ENCODE assay signal across 10 cellular contexts in the genomic region with DNA sequence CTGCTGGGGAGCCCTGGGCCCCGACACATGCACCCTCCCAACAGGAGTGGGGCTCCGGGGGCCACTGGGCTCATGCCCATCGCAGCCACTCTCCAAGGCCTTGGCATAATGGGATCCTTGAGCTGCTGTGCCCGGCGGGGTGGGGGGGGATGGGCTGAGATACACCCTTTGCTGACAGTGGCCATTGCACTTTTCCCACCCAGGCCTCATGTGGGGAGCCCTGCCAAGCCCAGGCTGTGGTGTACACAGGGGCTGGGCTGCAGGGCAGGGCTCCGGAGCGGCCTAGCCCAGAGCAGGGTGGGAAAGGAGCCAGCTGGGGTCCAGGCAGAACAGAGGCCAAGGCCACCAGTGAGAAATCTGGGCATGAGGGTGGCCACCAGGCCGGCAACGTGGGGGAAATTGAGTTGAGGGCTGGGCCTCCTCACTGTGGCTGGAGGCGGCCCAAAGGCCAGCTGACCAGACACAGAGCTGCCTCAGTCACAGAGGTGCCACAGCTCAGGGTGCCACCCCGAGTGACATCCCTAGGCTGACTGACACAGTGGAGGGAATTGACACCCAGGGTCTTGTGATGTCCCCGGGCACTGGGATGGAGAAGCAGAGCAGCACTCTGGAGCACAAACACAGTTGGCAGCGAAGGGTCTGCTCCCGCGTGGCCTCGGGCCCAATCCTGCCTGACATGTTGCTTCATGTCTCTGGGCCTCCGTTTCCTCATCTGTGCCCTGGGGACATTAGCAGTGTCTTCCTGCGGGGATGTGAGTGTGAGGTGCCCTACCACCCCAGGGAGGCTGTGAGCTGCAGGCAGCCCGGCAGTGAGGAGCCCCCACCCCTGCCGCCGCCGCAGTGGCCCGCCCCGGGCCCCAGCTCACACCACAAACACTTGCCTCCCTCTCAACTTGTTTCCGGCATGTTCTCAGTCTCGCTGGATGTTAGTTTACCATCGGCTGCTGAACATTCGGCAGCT. TPM values are rescaled to one million over a fixed set of nuclear protein-coding genes. Genes with fewer than 3 reads are reported as not detected.
A peak's percentile ranks its signal among the peaks of the same experiment; 100 is the strongest.
DNase-seq lines count a peak whose midpoint lies in the region; ATAC-seq and TF ChIP-seq lines count a peak whose summit lies in the region.
"Had no signal": no experiment of that assay in that cellular context is flagged by ENCODE, and none has a peak within 500 bp of the region (broad histone marks: within the 10 kb centered on the region; RNA-seq: fewer than 3 reads in every experiment).

No MANE protein-coding gene starts in this region.

- H3K36me3 ChIP-seq in BLaER1 treated with 17β-estradiol and CSF1 and Interleukin-3, amounts not matched to agents 10 nM and 100 nM, result peaks cover 0 to 19% (median 0%) of the 10 kb centered on the region in 11 experiments; a peak in 9 of 22 replicates
- H3K36me3 ChIP-seq in HEK293 (ENCODE audit: control insufficient read depth in 2 of 2, insufficient read depth in 1 of 2, low read length in 2 of 2), result peaks cover 0 to 17% of the 10 kb centered on the region in 2 experiments; a peak in 1 of 3 replicates
- H3K36me3 ChIP-seq in hepatocyte (replicated peaks; ENCODE audit: insufficient read depth, low read depth), result no peaks in the 10 kb centered on the region
- no peaks in the 10 kb centered on the region for H3K36me3 ChIP-seq in smooth muscle cell (ENCODE audit: low read depth)
- H3K36me3 ChIP-seq: vagina had no signal

- H3K79me2 ChIP-seq in hepatocyte, result no peaks in the 10 kb centered on the region
- no peaks in the 10 kb centered on the region for H3K79me2 ChIP-seq in smooth muscle cell (ENCODE audit: low read depth)

- H3K4me1 ChIP-seq in BLaER1 treated with 17β-estradiol and CSF1 and Interleukin-3, amounts not matched to agents 10 nM and 100 nM, result peaks cover 66 to 100% (median 100%) of the 10 kb centered on the region in 10 experiments
- H3K4me1 ChIP-seq in HEK293 (ENCODE audit: control insufficient read depth, insufficient read depth, low read length), result peaks cover 10% of the 10 kb centered on the region; the same call in 1 of the 2 replicates
- peaks cover 21% of the 10 kb centered on the region for H3K4me1 ChIP-seq in hepatocyte (ENCODE audit: insufficient read depth)
- no peaks in the 10 kb centered on the region for H3K4me1 ChIP-seq in smooth muscle cell (ENCODE audit: low read depth)

- no peaks in the 10 kb centered on the region for H3K27me3 ChIP-seq in BLaER1 treated with 17β-estradiol and CSF1 and Interleukin-3, amounts not matched to agents 10 nM and 100 nM
- H3K27me3 ChIP-seq in hepatocyte (no peaks in the 10 kb centered on the region), smooth muscle cell (ENCODE audit: low read depth) (no peaks in the 10 kb centered on the region)
- H3K27me3 ChIP-seq: vagina had no signal

- peak overlapping the region; percentile 66 to 90 (median 84) for H3K27ac Mint-ChIP-seq in immature natural killer cell

- peak; percentile 37 to 59 for ATAC-seq in activated T-cell treated with anti-CD3 and anti-CD28 coated beads, Interleukin-2, amount 50 U/mL, for 4 hours

- POLR2A ChIA-PET in HEK293 (lab: Yijun Ruan, JAX), result interaction anchor here (1.0 to 1.3 kb wide), 3 partner anchors 26 to 82 kb away, joined by 3 to 5 read pairs (median 4); a partner anchor contains a TSS

- no peaks in the 10 kb centered on the region for H3K36me3 Mint-ChIP-seq in activated T-cell treated with anti-CD3 and anti-CD28 coated beads, Interleukin-2, amount 50 U/mL, for 4 hours (ENCODE audit: insufficient read depth)
- no peaks in the 10 kb centered on the region for H3K36me3 Mint-ChIP-seq in immature natural killer cell

- WGBS in hepatocyte (ENCODE audit: low lambda C conversion rate, missing lambda C conversion rate), result 85% methylated on average over 28 of the region's 28 CpGs
- 90% methylated on average over 28 of the region's 28 CpGs for WGBS in smooth muscle cell (ENCODE audit: low lambda C conversion rate)

- no peaks in the 10 kb centered on the region for H3K27me3 Mint-ChIP-seq in activated T-cell treated with anti-CD3 and anti-CD28 coated beads, Interleukin-2, amount 50 U/mL, for 4 hours (ENCODE audit: low read depth)
- peaks cover 0 to 2% (median 0%) of the 10 kb centered on the region in 3 donors for H3K27me3 Mint-ChIP-seq in immature natural killer cell (ENCODE audit: low read depth in 3 of 3)

- H3K4me3 Mint-ChIP-seq in activated T-cell treated with anti-CD3 and anti-CD28 coated beads, Interleukin-2, amount 50 U/mL, for 4 hours, result no peak overlapping the region
- H3K4me3 Mint-ChIP-seq in immature natural killer cell, result peak overlapping the region; percentile 24 to 63 (median 51)

- peaks cover 0 to 5% (median 0%) of the 10 kb centered on the region in 11 experiments; a peak in 1 of 22 replicates for H4K20me1 ChIP-seq in BLaER1 treated with 17β-estradiol and CSF1 and Interleukin-3, amounts not matched to agents 10 nM and 100 nM
- H4K20me1 ChIP-seq in hepatocyte (ENCODE audit: insufficient read depth, poor library complexity, severe bottlenecking) (no peaks in the 10 kb centered on the region), smooth muscle cell (ENCODE audit: low read depth) (no peaks in the 10 kb centered on the region)

- CTCF ChIA-PET in HEK293 (lab: Yijun Ruan, JAX), result interaction anchor here (0.6 to 5.5 kb wide), 33 partner anchors 8 to 1271 kb away, joined by 3 to 57 read pairs (median 5); no protein-coding TSS in a partner anchor

- H3K4me2 ChIP-seq in BLaER1 treated with 17β-estradiol and CSF1 and Interleukin-3, amounts not matched to agents 10 nM and 100 nM, result peak overlapping the region; percentile 85 to 100 (median 98)
- no peak overlapping the region for H3K4me2 ChIP-seq in hepatocyte
- no peak overlapping the region for H3K4me2 ChIP-seq in smooth muscle cell

- peak overlapping the region in 7 of 10 experiments; percentile 16 to 55 (median 51); a peak in 9 of 20 replicates for H3K4me3 ChIP-seq in BLaER1 treated with 17β-estradiol and CSF1 and Interleukin-3, amounts not matched to agents 10 nM and 100 nM
- H3K4me3 ChIP-seq in HEK293 (ENCODE audit: low read depth, low read length), result no peak overlapping the region
- H3K4me3 ChIP-seq in hepatocyte, result no peak overlapping the region
- no peak overlapping the region for H3K4me3 ChIP-seq in smooth muscle cell
- H3K4me3 ChIP-seq: vagina had no signal

- peaks cover 21% of the 10 kb centered on the region for H3K4me1 Mint-ChIP-seq in activated T-cell treated with anti-CD3 and anti-CD28 coated beads, Interleukin-2, amount 50 U/mL, for 4 hours (ENCODE audit: low read depth)
- H3K4me1 Mint-ChIP-seq in immature natural killer cell, result peaks cover 0 to 29% of the 10 kb centered on the region in 2 donors

- H3F3A ChIP-seq in smooth muscle cell (ENCODE audit: low read depth), result no peaks in the 10 kb centered on the region

- H2AFZ ChIP-seq in hepatocyte (no peak overlapping the region), smooth muscle cell (ENCODE audit: low read depth) (no peak overlapping the region)

- H3K9me3 ChIP-seq in BLaER1 treated with 17β-estradiol and CSF1 and Interleukin-3, amounts not matched to agents 10 nM and 100 nM (replicated peaks in 1 of 11), result no peaks in the 10 kb centered on the region
- H3K9me3 ChIP-seq in HEK293 (ENCODE audit: control insufficient read depth, insufficient read depth, low read depth, low read length), result no peaks in the 10 kb centered on the region
- H3K9me3 ChIP-seq in hepatocyte (ENCODE audit: low read depth), result no peaks in the 10 kb centered on the region
- H3K9me3 ChIP-seq in smooth muscle cell (replicated peaks; ENCODE audit: low read depth), result no peaks in the 10 kb centered on the region
- H3K9me3 ChIP-seq: vagina had no signal

- peak overlapping the region; percentile 64 to 85 (median 73); a peak in 21 of 22 replicates for H3K9ac ChIP-seq in BLaER1 treated with 17β-estradiol and CSF1 and Interleukin-3, amounts not matched to agents 10 nM and 100 nM
- H3K9ac ChIP-seq in smooth muscle cell (ENCODE audit: low read depth), result no peak overlapping the region

- DNase-seq in activated T-cell treated with anti-CD3 and anti-CD28 coated beads, Interleukin-2, amount 50 U/mL, for 4 hours, result no peak
- DNase-seq in immature natural killer cell (peak; percentile 76 to 78 (median 76)), NK-92 (lab: John Stamatoyannopoulos, UW; ENCODE audit: unreplicated experiment) (no peak), hepatocyte (ENCODE audit: low spot score) (no peak), smooth muscle cell (lab: John Stamatoyannopoulos, UW; ENCODE audit: unreplicated experiment) (no peak), SK-N-DZ (ENCODE audit: low spot score) (no peak)
- DNase-seq: NCI-H446 treated with DMSO at 0.1 percent for 48 hours had no signal

- TF ChIP-seq CTCF in HEK293 (tag by site-specific recombination; IDR thresholded peaks at IDR 0.05) (no peak), hepatocyte (IDR thresholded peaks at IDR 0.05; ENCODE audit: poor library complexity) (no peak), smooth muscle cell (IDR thresholded peaks at IDR 0.05; ENCODE audit: borderline replicate concordance, insufficient read depth, poor library complexity, severe bottlenecking) (no peak)

- H3K9me2 ChIP-seq in hepatocyte (replicated peaks; ENCODE audit: insufficient read depth), result no peaks in the 10 kb centered on the region

- H3K27ac ChIP-seq in BLaER1 treated with 17β-estradiol and CSF1 and Interleukin-3, amounts not matched to agents 10 nM and 100 nM, result peak overlapping the region in 10 of 11 experiments; percentile 69 to 95 (median 82); a peak in 21 of 22 replicates
- H3K27ac ChIP-seq in HEK293 (ENCODE audit: extremely low read depth, low read depth, low read length) (0 out of 2 replicates have a peak overlapping the region, but pooled peaks have one; percentile 65), hepatocyte (no peak overlapping the region), smooth muscle cell (ENCODE audit: low read depth) (no peak overlapping the region)
- H3K27ac ChIP-seq: vagina had no signal

- no peaks in the 10 kb centered on the region for H3K9me3 Mint-ChIP-seq in activated T-cell treated with anti-CD3 and anti-CD28 coated beads, Interleukin-2, amount 50 U/mL, for 4 hours
- no peaks in the 10 kb centered on the region for H3K9me3 Mint-ChIP-seq in immature natural killer cell

RNA-seq across cellular contexts. Expression of a gene that starts 30.4 kb away (rescaled TPM):
- 1 to 10 TPM in 2 of 3 donors, under 1 TPM in 1; 0.89 to 1.4 (median 1.0) TPM for total RNA-seq in activated T-cell treated with anti-CD3 and anti-CD28 coated beads, Interleukin-2, amount 50 U/mL, for 4 hours
- polyA plus RNA-seq in immature natural killer cell, result 1 to 10 TPM; 1.1 to 3.9 (median 2.2) TPM
- 7.9 and 12.8 TPM in 2 replicates for total RNA-seq in hepatocyte
- polyA plus RNA-seq in hepatocyte, result 16.9 and 18.9 TPM in 2 replicates
- total RNA-seq in smooth muscle cell, result 1.8 and 3.9 TPM in 2 replicates
- 4.7 and 8.4 TPM in 2 replicates for polyA plus RNA-seq in smooth muscle cell
- 10.6 and 16.7 TPM in 2 replicates for polyA plus RNA-seq in SK-N-DZ (2014; cell fraction: cytosol; rRNA removed)
- 8.3 and 9.4 TPM in 2 replicates for polyA plus RNA-seq in SK-N-DZ (2014; cell fraction: nucleus; rRNA removed)

Comparison
In these comparisons a context has a peak if more than half of its experiments do, and no peak if none do; other contexts are left out.
1. H3K27ac ChIP-seq: peak in BLaER1 treated with 17β-estradiol and CSF1 and Interleukin-3, amounts not matched to agents 10 nM and 100 nM (10 of 11) and HEK293 (single experiment); none in hepatocyte (single experiment) and smooth muscle cell (single experiment).
2. H3K4me2 ChIP-seq: peak in BLaER1 treated with 17β-estradiol and CSF1 and Interleukin-3, amounts not matched to agents 10 nM and 100 nM (11 of 11); none in hepatocyte (single experiment) and smooth muscle cell (single experiment).
3. H3K4me3 ChIP-seq: peak in BLaER1 treated with 17β-estradiol and CSF1 and Interleukin-3, amounts not matched to agents 10 nM and 100 nM (7 of 10); none in HEK293 (single experiment), hepatocyte (single experiment) and smooth muscle cell (single experiment).
4. DNase-seq: peak in immature natural killer cell (3 of 3); none in activated T-cell treated with anti-CD3 and anti-CD28 coated beads, Interleukin-2, amount 50 U/mL, for 4 hours (single experiment), NK-92 (single experiment), hepatocyte (single experiment), smooth muscle cell (single experiment) and SK-N-DZ (single experiment).